9 cellular contexts compared by ENCODE assay signal in the genomic region with DNA sequence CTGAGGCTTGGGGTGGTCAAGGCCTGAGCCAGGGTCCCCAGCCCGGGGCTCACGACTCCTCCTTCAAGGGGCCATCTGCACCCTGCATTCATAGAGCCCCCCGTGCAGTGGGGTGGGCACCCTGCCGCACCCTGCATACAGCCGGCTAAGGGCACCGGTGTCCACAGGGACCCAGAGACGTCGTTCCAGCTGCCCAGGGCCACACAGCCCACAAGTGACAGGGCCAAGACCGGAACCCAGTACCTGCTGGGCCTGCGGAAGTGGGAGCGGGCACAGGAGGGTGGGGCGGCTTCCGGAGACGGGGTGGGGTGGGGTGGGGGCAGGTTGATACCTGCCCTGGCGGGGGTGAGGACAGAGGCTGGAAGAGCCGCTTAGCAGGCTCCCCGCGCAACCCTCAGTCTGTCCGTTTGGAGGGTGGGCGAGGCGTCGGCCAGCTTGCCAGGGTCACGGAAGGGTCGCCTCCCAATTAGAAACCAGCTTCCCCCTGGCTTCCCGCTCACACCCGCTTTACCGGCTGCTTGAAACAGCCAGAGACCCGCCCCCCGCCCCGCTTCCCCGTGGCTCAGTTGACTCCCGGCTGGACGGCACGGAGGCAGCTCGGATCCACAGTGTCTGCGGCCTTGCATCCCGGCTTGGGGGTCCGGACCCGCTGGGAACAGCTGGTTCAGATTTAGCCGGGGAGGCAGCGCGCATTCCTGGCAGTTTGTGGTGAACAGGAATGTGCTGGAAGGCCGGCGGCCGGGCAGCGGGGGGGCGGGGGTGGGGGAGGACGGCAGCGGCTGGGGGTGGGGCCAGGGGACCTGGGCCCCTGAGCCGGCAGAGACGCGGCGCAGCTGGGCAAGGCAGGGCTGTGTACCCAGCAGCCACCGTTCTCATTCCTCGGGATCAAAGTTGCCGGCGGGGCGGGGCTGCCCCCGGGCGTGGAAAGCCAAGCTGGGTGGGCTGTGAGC. TPM values are rescaled to one million over a fixed set of nuclear protein-coding genes. Genes with fewer than 3 reads are reported as not detected.
DNase-seq lines count a peak whose midpoint lies in the region; ATAC-seq, FAIRE-seq and TF ChIP-seq lines count a peak whose summit lies in the region.
"Had no signal": no experiment of that assay in that cellular context is flagged by ENCODE, and none has a peak within 500 bp of the region (broad histone marks: within the 10 kb centered on the region; RNA-seq: fewer than 3 reads in every experiment).

No MANE protein-coding gene starts in this region.

- no peaks in the 10 kb centered on the region for H3K27me3 Mint-ChIP-seq in activated T-helper 2 cell treated with anti-CD3 and anti-CD28 coated beads, Interferon-gamma antibody, Interleukin-2, Interleukin-4, amounts not matched to agents 10 μg/mL and 5 μg/mL and 100 μg/mL, durations not matched to agents 14 hours and 24 hours and 36 hours (ENCODE audit: low read depth)

- TF ChIP-seq CTCF in A673 (conservative IDR thresholded peaks at IDR 0.05; ENCODE audit: low read depth, low read length) = no peak
- TF ChIP-seq CTCF in GM13976 (IDR thresholded peaks at IDR 0.05; ENCODE audit: borderline replicate concordance, control extremely low read depth, extremely low read depth, insufficient read depth, missing control alignments) = no peak
- TF ChIP-seq CTCF in fibroblast of villous mesenchyme (IDR thresholded peaks at IDR 0.05; ENCODE audit: insufficient read depth, low read depth, low read length) = no peak

- peak overlapping the region; percentile 82 for H2BK12ac ChIP-seq in neuronal stem cell (ENCODE audit: low read length)

- H3K27ac ChIP-seq in A673 (ENCODE audit: low read depth, low read length, poor library complexity, severe bottlenecking) = peak overlapping the region; percentile 99
- peak overlapping the region; percentile 93 for H3K27ac ChIP-seq in neuronal stem cell (replicated peaks; ENCODE audit: low read length)

- peak overlapping the region; percentile 38 for H3K23ac ChIP-seq in neuronal stem cell (ENCODE audit: low read depth, low read length, poor library complexity)

- H3K79me1 ChIP-seq in neuronal stem cell (ENCODE audit: low read depth, low read length) = peaks cover 12% of the 10 kb centered on the region

- intact Hi-C loops in A673 (cut with micrococcal nuclease; ENCODE audit: unreplicated experiment) = loop anchor here (10.0 kb wide), 3 partner anchors 77 to 217 kb away; a partner anchor contains a TSS
- intact Hi-C loops in activated T-helper 2 cell treated with anti-CD3 and anti-CD28 coated beads, Interferon-gamma antibody, Interleukin-2, Interleukin-4, amounts not matched to agents 10 μg/mL and 5 μg/mL and 100 μg/mL, durations not matched to agents 14 hours and 24 hours and 36 hours (cut with micrococcal nuclease) = loop anchor here (1.0 to 5.0 kb wide), 4 partner anchors 12 to 164 kb away; a partner anchor contains a TSS

- H3K36me3 ChIP-seq in A673 (ENCODE audit: insufficient read depth, low read length, poor library complexity, severe bottlenecking) = peaks cover 13% of the 10 kb centered on the region
- peaks cover 17 to 30% of the 10 kb centered on the region in 2 donors for H3K36me3 ChIP-seq in neuronal stem cell (replicated peaks in 1 of 2; ENCODE audit: control insufficient read depth in 2 of 2, insufficient read depth in 2 of 2, low read length in 2 of 2)

- H3K4me1 ChIP-seq in A673 (ENCODE audit: insufficient read depth, low read length, poor library complexity, severe bottlenecking) (no peaks in the 10 kb centered on the region), neuronal stem cell (ENCODE audit: control insufficient read depth in 2 of 2, insufficient read depth in 1 of 2, low read depth in 1 of 2, low read length in 2 of 2) (peaks cover 5 to 11% of the 10 kb centered on the region in 2 donors)

- H3K4me3 Mint-ChIP-seq in activated T-helper 2 cell treated with anti-CD3 and anti-CD28 coated beads, Interferon-gamma antibody, Interleukin-2, Interleukin-4, amounts not matched to agents 10 μg/mL and 5 μg/mL and 100 μg/mL, durations not matched to agents 14 hours and 24 hours and 36 hours (ENCODE audit: low read depth) = peak overlapping the region; percentile 93

- H3K27ac Mint-ChIP-seq in activated T-helper 2 cell treated with anti-CD3 and anti-CD28 coated beads, Interferon-gamma antibody, Interleukin-2, Interleukin-4, amounts not matched to agents 10 μg/mL and 5 μg/mL and 100 μg/mL, durations not matched to agents 14 hours and 24 hours and 36 hours = peak overlapping the region; percentile 70

- peak overlapping the region; percentile 63 for H2AFZ ChIP-seq in neuronal stem cell (ENCODE audit: low read length)

- peak overlapping the region; percentile 4 for H2BK5ac ChIP-seq in neuronal stem cell (ENCODE audit: low read length)

- peak overlapping the region; percentile 92 for H3K18ac ChIP-seq in neuronal stem cell (ENCODE audit: low read length)

- H3K14ac ChIP-seq in neuronal stem cell (ENCODE audit: low read length) = peak overlapping the region; percentile 25

- H3K27me3 ChIP-seq in A673 (replicated peaks; ENCODE audit: insufficient read depth, low read depth, low read length, poor library complexity) (no peaks in the 10 kb centered on the region), neuronal stem cell (ENCODE audit: control insufficient read depth in 3 of 3, insufficient read depth in 3 of 3, low read depth in 1 of 3, low read length in 3 of 3) (peaks cover 0 to 2% (median 0%) of the 10 kb centered on the region in 3 experiments)

- no peak overlapping the region for H3K4ac ChIP-seq in neuronal stem cell (ENCODE audit: low read length)

- peak; percentile 90 for DNase-seq in A673 (ENCODE audit: low spot score)
- peak; percentile 73 for DNase-seq in GM13976 (ENCODE audit: low spot score)
- DNase-seq in NOMO-1 treated with dmso at 0.1 percent for 144 hours (lab: John Stamatoyannopoulos, UW; ENCODE audit: unreplicated experiment) = peak; percentile 66
- DNase-seq in activated T-helper 2 cell treated with anti-CD3 and anti-CD28 coated beads, Interferon-gamma antibody, Interleukin-2, Interleukin-4, amounts not matched to agents 10 μg/mL and 5 μg/mL and 100 μg/mL, durations not matched to agents 14 hours and 24 hours and 36 hours (ENCODE audit: low spot score) = peak; percentile 64
- DNase-seq in fibroblast of villous mesenchyme (ENCODE audit: low read depth) = peak; percentile 98
- DNase-seq in neuronal stem cell (ENCODE audit: low spot score) = peak; percentile 79
- DNase-seq in frontal cortex (ENCODE audit: low spot score in 2 of 2) = no peak

- peak overlapping the region; percentile 90 for H3K9ac ChIP-seq in neuronal stem cell (ENCODE audit: low read depth, low read length, poor library complexity)

- H4K8ac ChIP-seq in neuronal stem cell (ENCODE audit: low read depth, low read length) = no peak overlapping the region

- peak overlapping the region; percentile 81 for H3K4me2 ChIP-seq in neuronal stem cell (ENCODE audit: insufficient read depth, low read length, poor library complexity, severe bottlenecking)

- peaks cover 29% of the 10 kb centered on the region for H3K36me3 Mint-ChIP-seq in activated T-helper 2 cell treated with anti-CD3 and anti-CD28 coated beads, Interferon-gamma antibody, Interleukin-2, Interleukin-4, amounts not matched to agents 10 μg/mL and 5 μg/mL and 100 μg/mL, durations not matched to agents 14 hours and 24 hours and 36 hours (ENCODE audit: low read depth)

- peak overlapping the region; percentile 96 for H2AK5ac ChIP-seq in neuronal stem cell (ENCODE audit: low read depth, low read length)

- H3K9me3 ChIP-seq in A673 (ENCODE audit: low read depth, low read length, poor library complexity, severe bottlenecking) (no peaks in the 10 kb centered on the region), neuronal stem cell (replicated peaks in 1 of 2; ENCODE audit: control insufficient read depth in 2 of 2, insufficient read depth in 1 of 2, low read depth in 1 of 2, low read length in 2 of 2) (no peaks in the 10 kb centered on the region)

- H2BK120ac ChIP-seq in neuronal stem cell (ENCODE audit: low read depth, low read length) = peak overlapping the region; percentile 56

- H3K4me3 ChIP-seq in A673 (ENCODE audit: low read depth, low read length, poor library complexity, severe bottlenecking) = peak overlapping the region; percentile 92
- peak overlapping the region; percentile 100 for H3K4me3 ChIP-seq in fibroblast of villous mesenchyme (ENCODE audit: low read depth, low read length)
- peak overlapping the region; percentile 97 to 99 for H3K4me3 ChIP-seq in neuronal stem cell (ENCODE audit: low read length in 2 of 2)

- peak overlapping the region; percentile 89 for H4K91ac ChIP-seq in neuronal stem cell (ENCODE audit: low read depth, low read length, poor library complexity)

- ATAC-seq in HG03378 (IDR thresholded peaks at IDR 0.05; ENCODE audit: unreplicated experiment) = no peak

- no TSS peak for BruUV-seq in A673 (replicated peaks; lab: Mats Ljungman, UMichigan)

- POLR2A ChIA-PET in A673 (lab: Charles Lee; ENCODE audit: low non-redundant PET) = no interaction called here

- FAIRE-seq in frontal cortex (lab: Jason Lieb, UNC) = no peak

- peak overlapping the region; percentile 49 for H2BK15ac ChIP-seq in neuronal stem cell (ENCODE audit: low read length)

- in situ Hi-C loops in GM13976 (cut with MboI; ENCODE audit: low sequenced_read_pairs, unreplicated experiment) = no loop called here

- H3K4me1 Mint-ChIP-seq in activated T-helper 2 cell treated with anti-CD3 and anti-CD28 coated beads, Interferon-gamma antibody, Interleukin-2, Interleukin-4, amounts not matched to agents 10 μg/mL and 5 μg/mL and 100 μg/mL, durations not matched to agents 14 hours and 24 hours and 36 hours (ENCODE audit: low read depth) = peaks cover 22% of the 10 kb centered on the region

- no CpG with 5 or more reads among the region's 60 CpGs for WGBS in neuronal stem cell (ENCODE audit: extremely low coverage in 2 of 2, insufficient read length in 2 of 2, insufficient replicate concordance in 1 of 2), 2 donors

- no peaks in the 10 kb centered on the region for H3K9me3 Mint-ChIP-seq in activated T-helper 2 cell treated with anti-CD3 and anti-CD28 coated beads, Interferon-gamma antibody, Interleukin-2, Interleukin-4, amounts not matched to agents 10 μg/mL and 5 μg/mL and 100 μg/mL, durations not matched to agents 14 hours and 24 hours and 36 hours

- CTCF ChIA-PET in A673 (lab: Charles Lee) = no interaction called here

RNA-seq across cellular contexts. Expression of a gene that starts 1.8 kb away (rescaled TPM):
- total RNA-seq in A673 (2021) (112 and 146 TPM in 2 replicates), fibroblast of villous mesenchyme (508 and 544 TPM in 2 replicates), frontal cortex (8.2 TPM)
- total RNA-seq in activated T-helper 2 cell treated with anti-CD3 and anti-CD28 coated beads, Interferon-gamma antibody, Interleukin-2, Interleukin-4, amounts not matched to agents 10 μg/mL and 5 μg/mL and 100 μg/mL, durations not matched to agents 14 hours and 24 hours and 36 hours = 160 and 163 TPM in 2 replicates
- polyA plus RNA-seq in neuronal stem cell (2013, experiment 1 of 2) = 235 TPM
- 243 TPM for polyA plus RNA-seq in neuronal stem cell (2013, experiment 2 of 2)

RNA-seq across cellular contexts. Expression of a gene that starts 6.9 kb away (rescaled TPM):
- total RNA-seq in A673 (2021) (not detected in 2 replicates), fibroblast of villous mesenchyme (not detected in 2 replicates), frontal cortex (not detected)
- not detected in 2 replicates for total RNA-seq in activated T-helper 2 cell treated with anti-CD3 and anti-CD28 coated beads, Interferon-gamma antibody, Interleukin-2, Interleukin-4, amounts not matched to agents 10 μg/mL and 5 μg/mL and 100 μg/mL, durations not matched to agents 14 hours and 24 hours and 36 hours
- not detected for polyA plus RNA-seq in neuronal stem cell (2013, experiment 1 of 2)
- polyA plus RNA-seq in neuronal stem cell (2013, experiment 2 of 2) = not detected
- total RNA-seq: subcutaneous adipose tissue had no signal

RNA-seq across cellular contexts. Expression of a gene that starts 7.3 kb away (rescaled TPM):
- total RNA-seq in A673 (2021) = 151 and 170 TPM in 2 replicates
- total RNA-seq in activated T-helper 2 cell treated with anti-CD3 and anti-CD28 coated beads, Interferon-gamma antibody, Interleukin-2, Interleukin-4, amounts not matched to agents 10 μg/mL and 5 μg/mL and 100 μg/mL, durations not matched to agents 14 hours and 24 hours and 36 hours = 137 and 138 TPM in 2 replicates
- total RNA-seq in fibroblast of villous mesenchyme = 79.2 and 84.6 TPM in 2 replicates
- polyA plus RNA-seq in neuronal stem cell (2013, experiment 1 of 2) = 113 TPM
- polyA plus RNA-seq in neuronal stem cell (2013, experiment 2 of 2) = 111 TPM
- 29.3 TPM for total RNA-seq in frontal cortex

RNA-seq across cellular contexts. Expression of a gene that starts 11.7 kb away (rescaled TPM):
- total RNA-seq in A673 (2021) (12.0 and 21.2 TPM in 2 replicates), fibroblast of villous mesenchyme (11.2 and 13.9 TPM in 2 replicates), frontal cortex (2.0 TPM)
- total RNA-seq in activated T-helper 2 cell treated with anti-CD3 and anti-CD28 coated beads, Interferon-gamma antibody, Interleukin-2, Interleukin-4, amounts not matched to agents 10 μg/mL and 5 μg/mL and 100 μg/mL, durations not matched to agents 14 hours and 24 hours and 36 hours = 17.2 and 19.6 TPM in 2 replicates
- polyA plus RNA-seq in neuronal stem cell (2013, experiment 1 of 2) = 9.4 TPM
- 8.0 TPM for polyA plus RNA-seq in neuronal stem cell (2013, experiment 2 of 2)

RNA-seq across cellular contexts. Expression of a gene that starts 28.0 kb away (rescaled TPM):
- not detected in 2 replicates for total RNA-seq in A673 (2021)
- 0.11 TPM in 1 of 2 replicates, not detected in the other for total RNA-seq in activated T-helper 2 cell treated with anti-CD3 and anti-CD28 coated beads, Interferon-gamma antibody, Interleukin-2, Interleukin-4, amounts not matched to agents 10 μg/mL and 5 μg/mL and 100 μg/mL, durations not matched to agents 14 hours and 24 hours and 36 hours
- total RNA-seq in fibroblast of villous mesenchyme = under 0.01 TPM in 2 replicates
- 4.2 TPM for polyA plus RNA-seq in neuronal stem cell (2013, experiment 1 of 2)
- 3.9 TPM for polyA plus RNA-seq in neuronal stem cell (2013, experiment 2 of 2)
- total RNA-seq in frontal cortex = under 0.01 TPM
- total RNA-seq: subcutaneous adipose tissue had no signal

Comparison
In these comparisons a context has a peak if more than half of its experiments do, and no peak if none do; other contexts are left out.
1. DNase-seq: peak in A673 (single experiment), GM13976 (single experiment), NOMO-1 treated with dmso at 0.1 percent for 144 hours (single experiment), activated T-helper 2 cell treated with anti-CD3 and anti-CD28 coated beads, Interferon-gamma antibody, Interleukin-2, Interleukin-4, amounts not matched to agents 10 μg/mL and 5 μg/mL and 100 μg/mL, durations not matched to agents 14 hours and 24 hours and 36 hours (single experiment), fibroblast of villous mesenchyme (single experiment) and neuronal stem cell (single experiment); none in frontal cortex (0 of 2).
2. RNA of a gene that starts 1.8 kb away (total RNA-seq): 508 to 544 TPM in fibroblast of villous mesenchyme, 160 to 163 TPM in activated T-helper 2 cell treated with anti-CD3 and anti-CD28 coated beads, Interferon-gamma antibody, Interleukin-2, Interleukin-4, amounts not matched to agents 10 μg/mL and 5 μg/mL and 100 μg/mL, durations not matched to agents 14 hours and 24 hours and 36 hours and 112 to 146 TPM in A673; 8.2 TPM in frontal cortex (single experiment); every median in the first group is over 10 times any median in the second.
3. Peak in every context shown above with its lines, with median percentiles within 50 percentile points of each other: H3K4me3 ChIP-seq.